In the genomic region with DNA sequence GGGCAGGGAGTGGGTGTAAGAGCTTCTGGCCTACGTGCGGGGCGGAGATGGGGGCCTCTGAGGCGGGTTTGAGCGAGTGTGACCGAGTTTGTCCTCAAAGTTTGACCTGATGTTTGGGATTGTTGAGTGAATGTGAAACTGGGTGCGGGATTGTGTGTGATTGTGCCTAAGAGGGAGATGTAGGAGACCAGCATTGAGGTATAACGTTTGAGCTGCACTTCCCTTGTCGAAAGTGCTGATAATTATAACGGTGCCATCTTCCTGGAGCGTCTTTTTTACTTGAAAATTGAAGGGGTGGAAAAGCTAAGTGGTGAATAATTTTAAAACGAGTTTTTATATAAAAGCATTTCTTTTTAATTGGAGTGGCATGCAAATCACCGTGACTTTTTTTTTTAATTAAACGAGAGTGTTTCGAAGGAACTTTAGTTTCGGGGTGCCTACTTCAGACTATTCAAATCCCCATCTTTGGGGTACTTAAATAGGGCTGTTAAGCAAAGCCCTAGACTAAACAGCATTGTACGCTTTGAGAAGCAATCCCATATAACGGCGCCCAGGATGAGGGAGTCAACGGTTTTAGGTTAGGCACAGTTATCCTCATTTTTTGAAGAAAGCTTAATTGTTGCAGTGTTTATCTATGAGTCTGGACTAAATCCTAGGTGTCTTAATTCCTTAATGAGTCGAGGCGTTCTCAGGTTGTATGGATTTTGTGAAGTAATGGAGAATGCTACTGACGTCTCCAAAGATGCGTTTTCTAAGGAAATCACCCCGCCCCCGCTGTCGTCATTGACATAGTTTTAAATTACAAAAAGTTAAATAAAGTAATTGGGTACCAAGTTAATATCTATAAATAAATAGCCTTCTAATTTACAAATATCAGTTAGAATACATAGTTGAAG, we compare ENCODE assay signal across 8 cellular contexts. TPM values are rescaled to one million over a fixed set of nuclear protein-coding genes. Genes with fewer than 3 reads are reported as not detected.
DNase-seq lines count a peak whose midpoint lies in the region; ATAC-seq and TF ChIP-seq lines count a peak whose summit lies in the region.

No MANE protein-coding gene starts in this region.

- CTCF ChIA-PET in activated CD4-positive, alpha-beta T cell treated with anti-CD3 and anti-CD28 coated beads for 36 hours (lab: Charles Lee), result interaction anchor here (1.3 kb wide), 1 partner anchor 88 kb away, joined by 9 read pairs; no protein-coding TSS in a partner anchor
- CTCF ChIA-PET in activated CD8-positive, alpha-beta T cell treated with anti-CD3 and anti-CD28 coated beads for 36 hours (lab: Charles Lee), result interaction anchor here (0.6 to 1.9 kb wide), 4 partner anchors 15 to 988 kb away, joined by 3 to 12 read pairs (median 3); no protein-coding TSS in a partner anchor

- no peak for TF ChIP-seq CTCF in activated CD8-positive, alpha-beta T cell treated with anti-CD3 and anti-CD28 coated beads for 36 hours (IDR thresholded peaks at IDR 0.05)
- no peak for TF ChIP-seq CTCF in omental fat pad (IDR thresholded peaks at IDR 0.05)

- peak; percentile 57 for DNase-seq in activated CD4-positive, alpha-beta T cell treated with anti-CD3 and anti-CD28 coated beads for 36 hours
- no peak for DNase-seq in activated CD4-positive, alpha-beta T cell treated with anti-CD3 and anti-CD28 coated beads for 1 hour
- peak; percentile 31 for DNase-seq in LHCN-M2 (ENCODE audit: low read depth)
- peak; percentile 68 for DNase-seq in activated CD8-positive, alpha-beta T cell treated with anti-CD3 and anti-CD28 coated beads for 36 hours
- peak; percentile 15 for DNase-seq in stimulated activated CD4-positive, alpha-beta T cell treated with anti-CD3 and anti-CD28 coated beads, Interleukin-4, amount 100 ng/mL, for 24 hours
- no peak for DNase-seq in immature natural killer cell
- DNase-seq in omental fat pad (ENCODE audit: low spot score), result no peak

- no peak overlapping the region for H3K27ac Mint-ChIP-seq in activated CD4-positive, alpha-beta T cell treated with anti-CD3 and anti-CD28 coated beads for 36 hours
- no peak overlapping the region for H3K27ac Mint-ChIP-seq in activated CD8-positive, alpha-beta T cell treated with anti-CD3 and anti-CD28 coated beads for 36 hours
- H3K27ac Mint-ChIP-seq in immature natural killer cell, result peak overlapping the region in 1 of 6 donors; percentile 51

- no peaks in the 10 kb centered on the region for H3K27me3 Mint-ChIP-seq in activated CD4-positive, alpha-beta T cell treated with anti-CD3 and anti-CD28 coated beads for 36 hours
- no peaks in the 10 kb centered on the region for H3K27me3 Mint-ChIP-seq in activated CD8-positive, alpha-beta T cell treated with anti-CD3 and anti-CD28 coated beads for 36 hours
- peaks cover 0 to 1% (median 0%) of the 10 kb centered on the region in 3 donors for H3K27me3 Mint-ChIP-seq in immature natural killer cell (ENCODE audit: low read depth in 3 of 3)

- intact Hi-C loops in activated CD4-positive, alpha-beta T cell treated with anti-CD3 and anti-CD28 coated beads for 36 hours (cut with DNase I, micrococcal nuclease), result loop anchor here (1.0 to 2.0 kb wide), 5 partner anchors 164 to 1001 kb away; a partner anchor contains a TSS
- intact Hi-C loops in activated CD8-positive, alpha-beta T cell treated with anti-CD3 and anti-CD28 coated beads for 36 hours (cut with micrococcal nuclease), result no loop called here

- no peak overlapping the region for H3K4me3 Mint-ChIP-seq in activated CD4-positive, alpha-beta T cell treated with anti-CD3 and anti-CD28 coated beads for 36 hours
- no peak overlapping the region for H3K4me3 Mint-ChIP-seq in activated CD8-positive, alpha-beta T cell treated with anti-CD3 and anti-CD28 coated beads for 36 hours
- no peak overlapping the region for H3K4me3 Mint-ChIP-seq in immature natural killer cell

- ATAC-seq in activated CD4-positive, alpha-beta T cell treated with anti-CD3 and anti-CD28 coated beads for 36 hours, result peak; percentile 3
- no peak for ATAC-seq in activated CD8-positive, alpha-beta T cell treated with anti-CD3 and anti-CD28 coated beads for 36 hours
- no peak for ATAC-seq in omental fat pad (ENCODE audit: low FRiP score)

- peaks cover 29% of the 10 kb centered on the region for H3K4me1 Mint-ChIP-seq in activated CD4-positive, alpha-beta T cell treated with anti-CD3 and anti-CD28 coated beads for 36 hours
- H3K4me1 Mint-ChIP-seq in activated CD8-positive, alpha-beta T cell treated with anti-CD3 and anti-CD28 coated beads for 36 hours (ENCODE audit: low read depth), result peaks cover 27% of the 10 kb centered on the region
- H3K4me1 Mint-ChIP-seq in immature natural killer cell, result peaks cover 24 to 26% of the 10 kb centered on the region in 2 donors

- peak overlapping the region; percentile 100 for H3K4me3 ChIP-seq in iPS-11a (ENCODE audit: low read depth, low read length)

- POLR2A ChIA-PET in activated CD4-positive, alpha-beta T cell treated with anti-CD3 and anti-CD28 coated beads for 36 hours (lab: Charles Lee), result interaction anchor here (0.6 to 1.7 kb wide), 7 partner anchors 88 to 1155 kb away, joined by 3 to 13 read pairs (median 8); a partner anchor contains a TSS
- POLR2A ChIA-PET in activated CD8-positive, alpha-beta T cell treated with anti-CD3 and anti-CD28 coated beads for 36 hours (lab: Charles Lee), result interaction anchor here (0.6 to 1.6 kb wide), 15 partner anchors 19 to 1477 kb away, joined by 3 to 5 read pairs (median 4); a partner anchor contains a TSS

- no peaks in the 10 kb centered on the region for H3K9me3 Mint-ChIP-seq in activated CD4-positive, alpha-beta T cell treated with anti-CD3 and anti-CD28 coated beads for 36 hours (ENCODE audit: low read depth)
- H3K9me3 Mint-ChIP-seq in activated CD8-positive, alpha-beta T cell treated with anti-CD3 and anti-CD28 coated beads for 36 hours, result no peaks in the 10 kb centered on the region
- no peaks in the 10 kb centered on the region for H3K9me3 Mint-ChIP-seq in immature natural killer cell

- peaks cover 30% of the 10 kb centered on the region for H3K36me3 Mint-ChIP-seq in activated CD4-positive, alpha-beta T cell treated with anti-CD3 and anti-CD28 coated beads for 36 hours (ENCODE audit: low read depth)
- H3K36me3 Mint-ChIP-seq in activated CD8-positive, alpha-beta T cell treated with anti-CD3 and anti-CD28 coated beads for 36 hours (ENCODE audit: low read depth), result peaks cover 24% of the 10 kb centered on the region
- peaks cover 5 to 8% (median 5%) of the 10 kb centered on the region in 3 donors for H3K36me3 Mint-ChIP-seq in immature natural killer cell

RNA-seq across cellular contexts. Expression of a gene that starts 0.6 kb away (rescaled TPM):
- 100 to 1,000 TPM; 105 to 111 TPM for total RNA-seq in activated CD4-positive, alpha-beta T cell treated with anti-CD3 and anti-CD28 coated beads for 36 hours
- total RNA-seq in LHCN-M2 (2014; rRNA removed) (81.8 and 98.9 TPM in 2 replicates), omental fat pad (10 to 100 TPM; 45.6 to 89.0 (median 61.2) TPM)
- 20.1 TPM for polyA plus RNA-seq in LHCN-M2 (2012)
- 100 to 1,000 TPM; 102 to 109 TPM for total RNA-seq in activated CD8-positive, alpha-beta T cell treated with anti-CD3 and anti-CD28 coated beads for 36 hours
- polyA plus RNA-seq in immature natural killer cell, result 10 to 100 TPM; 18.6 to 50.6 (median 25.9) TPM

RNA-seq across cellular contexts. Expression of a gene that starts 1.1 kb away (rescaled TPM):
- total RNA-seq in activated CD4-positive, alpha-beta T cell treated with anti-CD3 and anti-CD28 coated beads for 36 hours, result 1 to 10 TPM; 2.8 to 2.9 TPM
- total RNA-seq in LHCN-M2 (2014; rRNA removed), result 2.9 and 3.7 TPM in 2 replicates
- polyA plus RNA-seq in LHCN-M2 (2012), result 1.8 TPM
- total RNA-seq in activated CD8-positive, alpha-beta T cell treated with anti-CD3 and anti-CD28 coated beads for 36 hours, result 1 to 10 TPM; 1.3 to 1.6 TPM
- polyA plus RNA-seq in immature natural killer cell, result 1 to 10 TPM; 2.9 to 7.6 (median 2.9) TPM
- 1 to 10 TPM; 4.3 to 8.5 (median 6.0) TPM for total RNA-seq in omental fat pad

Comparison
In these comparisons a context has a peak if more than half of its experiments do, and no peak if none do; other contexts are left out.
1. DNase-seq: peak in activated CD4-positive, alpha-beta T cell treated with anti-CD3 and anti-CD28 coated beads for 36 hours (single experiment), LHCN-M2 (single experiment), activated CD8-positive, alpha-beta T cell treated with anti-CD3 and anti-CD28 coated beads for 36 hours (single experiment) and stimulated activated CD4-positive, alpha-beta T cell treated with anti-CD3 and anti-CD28 coated beads, Interleukin-4, amount 100 ng/mL, for 24 hours (single experiment); none in activated CD4-positive, alpha-beta T cell treated with anti-CD3 and anti-CD28 coated beads for 1 hour (single experiment), immature natural killer cell (0 of 3) and omental fat pad (single experiment).